In genomic region chr2:97645700-97646629, GRCh38 we compare ENCODE assay signal across 8 cellular contexts. TPM values are rescaled to one million over a fixed set of nuclear protein-coding genes. Genes with fewer than 3 reads are reported as not detected.
DNase-seq lines count a peak whose midpoint lies in the region; ATAC-seq, FAIRE-seq and TF ChIP-seq lines count a peak whose summit lies in the region.

COX5B (plus strand) TSS chr2:97646062; CDS start chr2:97646087, 25 bp downstream.

- TF ChIP-seq EP300 in HepG2 (IDR thresholded peaks at IDR 0.05; ENCODE audit: low read depth in 2 of 2, low read length in 2 of 2) (no peak; a peak in 1 of 4 replicates), HepG2 (CRISPR knock-in tag; IDR thresholded peaks at IDR 0.05; ENCODE audit: borderline replicate concordance) (peak; percentile 49)

- no peak; the same call in 1 of the 2 replicates for TF ChIP-seq RAD21 in HepG2 (CRISPR knock-in tag; IDR thresholded peaks at IDR 0.05)

- no peaks in the 10 kb centered on the region; a peak in 1 of 5 replicates for H3K27me3 ChIP-seq in HepG2 (ENCODE audit: control insufficient read depth in 1 of 2, insufficient read depth in 2 of 2, low read length in 2 of 2)

- DNase-seq in NCI-H774 (lab: John Stamatoyannopoulos, UW) (peak; percentile 98), dermis blood vessel endothelial cell (peak; percentile 97), HepG2 (ENCODE audit: low spot score) (peak; percentile 98)
- peak; percentile 98 for DNase-seq in activated CD4-positive, alpha-beta T cell treated with anti-CD3 and anti-CD28 coated beads, Interleukin-2, amount 50 U/mL, for 4 hours
- DNase-seq in stimulated activated CD4-positive, alpha-beta T cell treated with anti-CD3 and anti-CD28 coated beads, Interleukin-4, amount 100 ng/mL, for 1 hour: peak; percentile 99

- ATAC-seq in GM19395 (IDR thresholded peaks at IDR 0.05; ENCODE audit: unreplicated experiment) (peak; percentile 97), HG03565 (IDR thresholded peaks at IDR 0.05; ENCODE audit: unreplicated experiment) (peak; percentile 78), HepG2 (peak; percentile 96)

- WGBS in HepG2 (ENCODE audit: low lambda C conversion rate): under 1% methylated on average over 22 of the region's 63 CpGs

- peak; percentile 92 to 95 for TF ChIP-seq POLR2A in HepG2 (IDR thresholded peaks at IDR 0.05; ENCODE audit: insufficient read depth in 1 of 2, low read depth in 2 of 2, low read length in 2 of 2)

- no peaks in the 10 kb centered on the region for H4K20me1 ChIP-seq in HepG2 (ENCODE audit: insufficient read depth, low read length)

- H3K27ac ChIP-seq in C4-2B (peak within 1 kb of the TSS; percentile 95), HepG2 (ENCODE audit: extremely low read length, insufficient read depth, low read length) (peak within 1 kb of the TSS; percentile 76)

- peaks cover 10 to 28% of the 10 kb centered on the region in 2 experiments for H3K36me3 ChIP-seq in HepG2 (replicated peaks in 1 of 2; ENCODE audit: control insufficient read depth in 1 of 2, insufficient read depth in 2 of 2, low read length in 2 of 2)

- no TSS peak for BruUV-seq in HepG2 (replicated peaks; lab: Mats Ljungman, UMichigan)

- peak within 1 kb of the TSS; percentile 99 for H3K9ac ChIP-seq in HepG2 (ENCODE audit: insufficient read depth, low read depth, low read length)

- in situ Hi-C loops in HepG2 (cut with HindIII; ENCODE audit: extremely low pct_ligation_motif_present, low pct_unique_long_range_greater_than_20kb): no loop called here

- H3K79me2 ChIP-seq in HepG2 (ENCODE audit: insufficient read depth, low read length): peaks cover 18% of the 10 kb centered on the region

- peak within 1 kb of the TSS; percentile 92 for H3K4me2 ChIP-seq in HepG2 (ENCODE audit: low read depth, low read length)

- peak; percentile 83 for FAIRE-seq in HepG2 (lab: Jason Lieb, UNC)

- CTCF ChIA-PET in HepG2 (lab: Yijun Ruan, JAX; ENCODE audit: low intra/inter-chr PET ratio, low total read pairs): no interaction called here

- intact Hi-C loops in HepG2 (cut with micrococcal nuclease; ENCODE audit: unreplicated experiment): loop anchor here (2.0 to 5.0 kb wide), 2 partner anchors 17 to 54 kb away; no protein-coding TSS in a partner anchor

- H3K4me1 ChIP-seq in HepG2 (ENCODE audit: insufficient read depth, low read length): peaks cover 21% of the 10 kb centered on the region

- TF ChIP-seq CTCF in C4-2B (conservative IDR thresholded peaks at IDR 0.05) (no peak), HepG2 (CRISPR knock-in tag; IDR thresholded peaks at IDR 0.05) (peak; percentile 29; the same call in 1 of the 2 replicates)

- H3K4me3 ChIP-seq in HepG2 (replicated peaks in 1 of 3; ENCODE audit: insufficient read depth in 1 of 3, low read depth in 2 of 3, low read length in 3 of 3): peak within 1 kb of the TSS; percentile 98 to 100 (median 99)

- H3K9me3 ChIP-seq in HepG2 (ENCODE audit: low read length): no peaks in the 10 kb centered on the region

- peak within 1 kb of the TSS; percentile 96 for H2AFZ ChIP-seq in HepG2 (ENCODE audit: low read length)

- POLR2A ChIA-PET in HepG2 (lab: Yijun Ruan, JAX): interaction anchor here (0.7 to 12.2 kb wide), 8 partner anchors 10 to 1582 kb away, joined by 3 to 298 read pairs (median 8); partner anchors contain the start of genes ACTR1B, ANKRD36B and C2orf92

TF ChIP-seq in HepG2, 621 proteins besides CTCF, POLR2A, EP300 and RAD21 (continues in another document):
- TF ChIP-seq ZBTB26 (CRISPR knock-in tag; IDR thresholded peaks at IDR 0.05; ENCODE audit: borderline replicate concordance): no peak; the same call in 1 of the 2 replicates
- no peak for TF ChIP-seq NFIC (IDR thresholded peaks at IDR 0.05; ENCODE audit: low read length)
- TF ChIP-seq ZNF660 (CRISPR knock-in tag; IDR thresholded peaks at IDR 0.05; ENCODE audit: borderline replicate concordance, low read depth): no peak
- no peak for TF ChIP-seq TRAFD1 (CRISPR knock-in tag; IDR thresholded peaks at IDR 0.05; ENCODE audit: borderline replicate concordance)
- no peak for TF ChIP-seq ZBTB21 (CRISPR knock-in tag; IDR thresholded peaks at IDR 0.05)
- no peak for TF ChIP-seq CENPT (CRISPR knock-in tag; IDR thresholded peaks at IDR 0.05; ENCODE audit: low read depth)
- 0 out of 2 replicates have a peak, but pooled peaks have one; percentile 41 for TF ChIP-seq ZNF333 (CRISPR knock-in tag; IDR thresholded peaks at IDR 0.05; ENCODE audit: borderline replicate concordance)
- TF ChIP-seq IRX3 (CRISPR knock-in tag; IDR thresholded peaks at IDR 0.05; ENCODE audit: borderline replicate concordance, low read depth): no peak
- TF ChIP-seq TCF7L2 (IDR thresholded peaks at IDR 0.05; ENCODE audit: low read depth, low read length): no peak
- TF ChIP-seq ZSCAN20 (CRISPR knock-in tag; IDR thresholded peaks at IDR 0.05; ENCODE audit: borderline replicate concordance): peak; percentile 90
- TF ChIP-seq HNRNPUL1 (IDR thresholded peaks at IDR 0.05; ENCODE audit: low read depth, low read length): no peak
- TF ChIP-seq RORA (CRISPR knock-in tag; IDR thresholded peaks at IDR 0.05): no peak
- peak; percentile 28 for TF ChIP-seq ZEB1 (IDR thresholded peaks at IDR 0.05; ENCODE audit: insufficient replicate concordance, low read depth)
- peak; percentile 95 for TF ChIP-seq ZNF800 (CRISPR knock-in tag; IDR thresholded peaks at IDR 0.05)
- TF ChIP-seq PHF21A (CRISPR knock-in tag; IDR thresholded peaks at IDR 0.05): no peak
- TF ChIP-seq KLF16 (CRISPR knock-in tag; IDR thresholded peaks at IDR 0.05): peak in 1 of 2 experiments; percentile 89; a peak in 1 of 4 replicates
- peak; percentile 91 for TF ChIP-seq ZNF136 (CRISPR knock-in tag; IDR thresholded peaks at IDR 0.05; ENCODE audit: low read depth)
- TF ChIP-seq PHF8 (CRISPR knock-in tag; IDR thresholded peaks at IDR 0.05): peak; percentile 99

RNA-seq across cellular contexts. Expression of gene COX5B, which starts in this region (rescaled TPM):
- total RNA-seq in dermis blood vessel endothelial cell: 148 and 337 TPM in 2 replicates
- 453 and 457 TPM in 2 replicates for total RNA-seq in HepG2 (2016; rRNA removed; fragmentation: Illumina TruSeq; extraction: Trizol)
- 171 and 178 TPM in 2 replicates for total RNA-seq in HepG2 (2016; cell fraction: cytosol; rRNA removed; fragmentation: Illumina TruSeq; extraction: Trizol; ENCODE audit: low read depth)
- 461 and 544 TPM in 2 replicates for total RNA-seq in HepG2 (2016; cell fraction: insoluble cytoplasmic fraction; rRNA removed; fragmentation: Illumina TruSeq; extraction: Trizol)
- 139 and 150 TPM in 2 replicates for total RNA-seq in HepG2 (2016; cell fraction: membrane; rRNA removed; fragmentation: Illumina TruSeq; extraction: Trizol)
- total RNA-seq in HepG2 (2016; cell fraction: nucleus; rRNA removed; fragmentation: Illumina TruSeq; extraction: Trizol): 157 and 190 TPM in 2 replicates
- polyA plus RNA-seq in HepG2 (2011; rRNA removed): 440 and 536 TPM in 2 replicates
- 532 and 716 TPM in 2 replicates for polyA plus RNA-seq in HepG2 (2011; cell fraction: cytosol; rRNA removed)
- polyA plus RNA-seq in HepG2 (2011; cell fraction: nucleus; rRNA removed): 231 and 254 TPM in 2 replicates
- 249 and 275 TPM in 2 replicates for polyA plus RNA-seq in HepG2 (2012)
- polyA plus RNA-seq in HepG2 (2016; cell fraction: cytosol; fragmentation: Illumina TruSeq; extraction: Trizol; ENCODE audit: low read depth): 152 and 159 TPM in 2 replicates
- polyA plus RNA-seq in HepG2 (2016; cell fraction: insoluble cytoplasmic fraction; fragmentation: Illumina TruSeq; extraction: Trizol; ENCODE audit: low read depth): 356 and 383 TPM in 2 replicates
- polyA plus RNA-seq in HepG2 (2016; cell fraction: membrane; fragmentation: Illumina TruSeq; extraction: Trizol; ENCODE audit: low read depth): 107 and 113 TPM in 2 replicates
- polyA plus RNA-seq in HepG2 (2016; cell fraction: nucleus; fragmentation: Illumina TruSeq; extraction: Trizol; ENCODE audit: insufficient read depth, low read depth): 248 and 261 TPM in 2 replicates
- polyA minus RNA-seq in HepG2 (2011; rRNA and poly(A)+ RNA removed; ENCODE audit: low replicate concordance): 67.4 and 92.1 TPM in 2 replicates
- polyA minus RNA-seq in HepG2 (2011; cell fraction: cytosol; rRNA and poly(A)+ RNA removed): 75.3 and 98.0 TPM in 2 replicates
- 53.7 and 62.3 TPM in 2 replicates for polyA minus RNA-seq in HepG2 (2011; cell fraction: nucleus; rRNA and poly(A)+ RNA removed)

Comparison
In these comparisons a context has a peak if more than half of its experiments do, and no peak if none do; other contexts are left out.
1. Peak in every context shown above with its lines: DNase-seq, ATAC-seq, H3K4me3 ChIP-seq and H3K27ac ChIP-seq.